17 cellular contexts compared by ENCODE assay signal in the genomic region with DNA sequence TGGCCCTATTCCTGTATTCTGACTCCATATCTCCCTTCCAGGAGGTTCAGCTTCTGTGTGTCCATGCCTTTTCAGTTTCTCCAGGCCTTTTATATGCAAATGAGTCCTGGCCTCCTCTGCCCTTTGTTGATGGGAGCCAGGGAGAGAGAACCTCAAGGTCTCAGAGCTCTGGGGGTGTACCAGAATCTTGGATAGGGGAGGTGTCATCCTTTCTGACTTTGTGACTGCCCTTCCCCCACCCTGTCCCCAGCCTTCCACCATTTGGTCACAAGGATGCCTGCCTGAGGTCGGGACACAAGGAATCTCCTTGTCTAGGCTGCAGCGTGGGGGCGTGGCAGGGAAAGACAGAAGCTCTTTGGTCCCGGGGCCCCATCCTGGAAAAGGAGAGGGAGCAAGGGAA. TPM values are rescaled to one million over a fixed set of nuclear protein-coding genes. Genes with fewer than 3 reads are reported as not detected.
A peak's percentile ranks its signal among the peaks of the same experiment; 100 is the strongest.
DNase-seq lines count a peak whose midpoint lies in the region; TF ChIP-seq lines count a peak whose summit lies in the region.
"Had no signal": no experiment of that assay in that cellular context is flagged by ENCODE, and none has a peak within 500 bp of the region (broad histone marks: within the 10 kb centered on the region; RNA-seq: fewer than 3 reads in every experiment).

No MANE protein-coding gene starts in this region.

- CTCF ChIA-PET in RWPE1 (lab: Yijun Ruan, JAX) = interaction anchor here (1.2 kb wide), 1 partner anchor 39 kb away, joined by 4 read pairs; no protein-coding TSS in a partner anchor

- H2BK15ac ChIP-seq in mesenchymal stem cell (ENCODE audit: low read depth, poor library complexity, severe bottlenecking) = no peak overlapping the region

- H3K27me3 ChIP-seq in mesenchymal stem cell (ENCODE audit: control insufficient read depth in 1 of 2, insufficient read depth in 1 of 2, low read length in 2 of 2) (no peaks in the 10 kb centered on the region), suprapubic skin (no peaks in the 10 kb centered on the region)
- H3K27me3 ChIP-seq: upper lobe of left lung had no signal

- no peak overlapping the region for H2BK12ac ChIP-seq in mesenchymal stem cell (ENCODE audit: low read length in 2 of 2)

- DNase-seq in RWPE1 (ENCODE audit: low spot score) (no peak), ecto neural progenitor cell (ENCODE audit: low spot score) (peak; percentile 75), mesenchymal stem cell (no peak), suprapubic skin (ENCODE audit: low spot score in 2 of 2) (peak in 1 of 2 donors; percentile 64), HCEC 1CT (no peak), SW 1271 (lab: John Stamatoyannopoulos, UW) (no peak), HUDEP-2 (lab: John Stamatoyannopoulos, UW; ENCODE audit: unreplicated experiment in 76 of 76) (no peak)
- DNase-seq: activated gamma-delta T cell; DND-41; effector CD8-positive, alpha-beta T cell; immature natural killer cell; MM.1S; stimulated activated CD8-positive, alpha-beta memory T cell treated with anti-CD3 and anti-CD28 coated beads, Interleukin-4, amount 100 ng/mL, for 48 hours; upper lobe of left lung had no signal

- H3K27ac ChIP-seq in RWPE1 (peak overlapping the region; percentile 31), mesenchymal stem cell (ENCODE audit: low read length, poor library complexity, severe bottlenecking) (no peak overlapping the region), suprapubic skin (peak overlapping the region; percentile 21)
- H3K27ac ChIP-seq: SK-N-MC, upper lobe of left lung, VCaP had no signal

- H3K79me1 ChIP-seq in mesenchymal stem cell (replicated peaks; ENCODE audit: low read length, poor library complexity, severe bottlenecking) = no peaks in the 10 kb centered on the region

- H3K4ac ChIP-seq in mesenchymal stem cell (ENCODE audit: low read depth in 1 of 2, low read length in 2 of 2) = no peak overlapping the region

- no peak overlapping the region for H2BK120ac ChIP-seq in mesenchymal stem cell (ENCODE audit: low read depth, low read length)

- TF ChIP-seq EP300 in suprapubic skin (IDR thresholded peaks at IDR 0.05) = no peak

- no peaks in the 10 kb centered on the region for H3K9me3 ChIP-seq in mesenchymal stem cell (ENCODE audit: control insufficient read depth, low read length)
- no peaks in the 10 kb centered on the region for H3K9me3 ChIP-seq in suprapubic skin
- H3K9me3 ChIP-seq: upper lobe of left lung had no signal

- no peak overlapping the region for H3K4me2 ChIP-seq in mesenchymal stem cell (ENCODE audit: low read length, poor library complexity, severe bottlenecking)

- no peak overlapping the region for H3K18ac ChIP-seq in mesenchymal stem cell (ENCODE audit: low read depth in 1 of 2, low read length in 2 of 2)

- no peak overlapping the region for H3K9ac ChIP-seq in mesenchymal stem cell (ENCODE audit: low read length)

- H3K23ac ChIP-seq in mesenchymal stem cell (ENCODE audit: low read length in 2 of 2) = no peak overlapping the region

- peaks cover 9% of the 10 kb centered on the region for H3K4me1 ChIP-seq in mesenchymal stem cell (ENCODE audit: control insufficient read depth, insufficient read depth, low read depth, low read length)
- peaks cover 16% of the 10 kb centered on the region for H3K4me1 ChIP-seq in suprapubic skin

- H4K91ac ChIP-seq in mesenchymal stem cell (ENCODE audit: low read length) = no peak overlapping the region

- no peak for TF ChIP-seq POLR2A in suprapubic skin (IDR thresholded peaks at IDR 0.05)

- WGBS in mesenchymal stem cell = 13% methylated on average over 4 of the region's 4 CpGs
- WGBS in suprapubic skin = 78% methylated on average over 4 of the region's 4 CpGs

- POLR2A ChIA-PET in RWPE1 (lab: Yijun Ruan, JAX; ENCODE audit: low non-redundant PET) = no interaction called here

- no peak overlapping the region for H2AK5ac ChIP-seq in mesenchymal stem cell (ENCODE audit: low read length, severe bottlenecking)

- peaks cover 4 to 6% of the 10 kb centered on the region in 2 experiments for H3K36me3 ChIP-seq in mesenchymal stem cell (ENCODE audit: control insufficient read depth in 1 of 2, insufficient read depth in 2 of 2, low read depth in 1 of 2, low read length in 2 of 2)
- no peaks in the 10 kb centered on the region for H3K36me3 ChIP-seq in suprapubic skin
- H3K36me3 ChIP-seq: upper lobe of left lung had no signal

- no peak overlapping the region for H3K4me3 ChIP-seq in mesenchymal stem cell (ENCODE audit: insufficient read depth in 1 of 2, low read depth in 1 of 2, low read length in 2 of 2)
- H3K4me3 ChIP-seq in suprapubic skin = no peak overlapping the region
- H3K4me3 ChIP-seq: SK-N-MC, upper lobe of left lung had no signal

- no peak overlapping the region for H2AFZ ChIP-seq in mesenchymal stem cell (ENCODE audit: low read depth, low read length)

- no peak overlapping the region for H2BK5ac ChIP-seq in mesenchymal stem cell (ENCODE audit: low read depth, low read length, poor library complexity, severe bottlenecking)

- TF ChIP-seq CTCF in RWPE1 (conservative IDR thresholded peaks at IDR 0.05; ENCODE audit: low read depth) (no peak), suprapubic skin (IDR thresholded peaks at IDR 0.05) (no peak)

- no peak overlapping the region for H3K14ac ChIP-seq in mesenchymal stem cell (ENCODE audit: low read length in 2 of 2)

- H4K8ac ChIP-seq in mesenchymal stem cell (ENCODE audit: low read length) = peak overlapping the region; percentile 59

RNA-seq across cellular contexts. Expression of a gene that starts 18.6 kb away (rescaled TPM):
- 1.2 TPM for polyA plus RNA-seq in mesenchymal stem cell (2013, experiment 1 of 2)
- 1.1 TPM for polyA plus RNA-seq in mesenchymal stem cell (2013, experiment 2 of 2)
- 10 to 100 TPM in 1 of 4 donors, 1 to 10 TPM in 3; 2.6 to 12.6 (median 4.7) TPM for total RNA-seq in suprapubic skin

RNA-seq across cellular contexts. Expression of a gene that starts 23.5 kb away (rescaled TPM):
- polyA plus RNA-seq in mesenchymal stem cell (2013, experiment 1 of 2) = 55.9 TPM
- polyA plus RNA-seq in mesenchymal stem cell (2013, experiment 2 of 2) = 60.5 TPM
- 10 to 100 TPM; 36.2 to 59.2 (median 47.7) TPM for total RNA-seq in suprapubic skin

RNA-seq across cellular contexts. Expression of a gene that starts 25.8 kb away (rescaled TPM):
- 1.2 TPM for polyA plus RNA-seq in mesenchymal stem cell (2013, experiment 1 of 2)
- 1.1 TPM for polyA plus RNA-seq in mesenchymal stem cell (2013, experiment 2 of 2)
- total RNA-seq in suprapubic skin = 1 to 10 TPM; 1.1 to 6.1 (median 2.1) TPM

RNA-seq across cellular contexts. Expression of a gene that starts 45.5 kb away (rescaled TPM):
- polyA plus RNA-seq in mesenchymal stem cell (2013, experiment 1 of 2) = not detected
- not detected for polyA plus RNA-seq in mesenchymal stem cell (2013, experiment 2 of 2)
- total RNA-seq in suprapubic skin = not detected
- total RNA-seq: renal cortical epithelial cell, upper lobe of left lung had no signal
- polyA plus RNA-seq: immature natural killer cell had no signal

RNA-seq across cellular contexts. Expression of a gene that starts 46.9 kb away (rescaled TPM):
- 0.12 TPM for polyA plus RNA-seq in mesenchymal stem cell (2013, experiment 1 of 2)
- polyA plus RNA-seq in mesenchymal stem cell (2013, experiment 2 of 2) = 0.23 TPM
- total RNA-seq in suprapubic skin = 1 to 10 TPM; 2.1 to 7.8 (median 3.3) TPM
- polyA plus RNA-seq: immature natural killer cell had no signal
